ENCODE assay signal across 20 cellular contexts in genomic region chr3:187518207-187518606, GRCh38.
"Had no signal": no experiment of that assay in that cellular context is flagged by ENCODE, and none has a peak within 500 bp of the region (broad histone marks: within the 10 kb centered on the region; RNA-seq: fewer than 3 reads in every experiment).

No MANE protein-coding gene starts in this region.

- DNase-seq: effector memory CD8-positive, alpha-beta T cell; foreskin keratinocyte; kidney glomerular epithelial cell; mammary epithelial cell; midbrain; psoas muscle; retina; right lobe of liver; spleen; stimulated activated CD4-positive, alpha-beta T cell treated with anti-CD3 and anti-CD28 coated beads, Interleukin-15, amount 100 ng/mL, for 24 hours; stimulated activated CD4-positive, alpha-beta T cell treated with anti-CD3 and anti-CD28 coated beads, Interleukin-1b, Interleukin-23, amount 100 ng/mL, for 48 hours; stimulated activated CD4-positive, alpha-beta T cell treated with anti-CD3 and anti-CD28 coated beads, Interleukin-4, amount 100 ng/mL, for 24 hours; testis; upper lobe of right lung had no signal

- H3K4me1 Mint-ChIP-seq: stimulated activated memory B cell treated with anti-CD40 and anti-IgM and Interleukin-4, amounts not matched to agents 10 μg/mL and 1 μg/mL and 100 μg/mL, for 72 hours had no signal

- H3K27me3 Mint-ChIP-seq: stimulated activated memory B cell treated with anti-CD40 and anti-IgM and Interleukin-4, amounts not matched to agents 10 μg/mL and 1 μg/mL and 100 μg/mL, for 72 hours had no signal

- H2AFZ ChIP-seq: parathyroid adenoma had no signal

- H3K9me3 ChIP-seq: psoas muscle, right lobe of liver, testis, upper lobe of right lung, vagina had no signal

- H3K79me2 ChIP-seq: parathyroid adenoma had no signal

- H3K36me3 Mint-ChIP-seq: natural killer cell treated with Interleukin-12 subunit alpha and Interleukin-12 subunit beta and Interleukin-15 and Interleukin-18, amount 100 ng/mL, for 72 hours; stimulated activated memory B cell treated with anti-CD40 and anti-IgM and Interleukin-4, amounts not matched to agents 10 μg/mL and 1 μg/mL and 100 μg/mL, for 72 hours had no signal

- H3K36me3 ChIP-seq: right lobe of liver, spleen, tibial nerve, upper lobe of right lung, vagina had no signal

- H3K4me3 Mint-ChIP-seq: effector memory CD8-positive, alpha-beta T cell; natural killer cell treated with Interleukin-12 subunit alpha and Interleukin-12 subunit beta and Interleukin-15 and Interleukin-18, amount 100 ng/mL, for 72 hours; stimulated activated memory B cell treated with anti-CD40 and anti-IgM and Interleukin-4, amounts not matched to agents 10 μg/mL and 1 μg/mL and 100 μg/mL, for 72 hours; stimulated activated naive CD8-positive, alpha-beta T cell treated with anti-CD3 and anti-CD28 coated beads, Interleukin-15, Interleukin-2, amounts not matched to agents 100 ng/mL and 50 ng/mL, for 24 hours had no signal

- ATAC-seq: effector memory CD8-positive, alpha-beta T cell; foreskin keratinocyte; natural killer cell treated with Interleukin-12 subunit alpha and Interleukin-12 subunit beta and Interleukin-15 and Interleukin-18, amount 100 ng/mL, for 72 hours; psoas muscle; right lobe of liver; stimulated activated memory B cell treated with anti-CD40 and anti-IgM and Interleukin-4, amounts not matched to agents 10 μg/mL and 1 μg/mL and 100 μg/mL, for 72 hours; upper lobe of right lung had no signal

- H3K27ac Mint-ChIP-seq: effector memory CD8-positive, alpha-beta T cell; natural killer cell treated with Interleukin-12 subunit alpha and Interleukin-12 subunit beta and Interleukin-15 and Interleukin-18, amount 100 ng/mL, for 72 hours; stimulated activated memory B cell treated with anti-CD40 and anti-IgM and Interleukin-4, amounts not matched to agents 10 μg/mL and 1 μg/mL and 100 μg/mL, for 72 hours; stimulated activated naive CD8-positive, alpha-beta T cell treated with anti-CD3 and anti-CD28 coated beads, Interleukin-15, Interleukin-2, amounts not matched to agents 100 ng/mL and 50 ng/mL, for 24 hours had no signal

- H3K4me3 ChIP-seq: psoas muscle, right lobe of liver, spleen, testis, tibial nerve, upper lobe of right lung, vagina had no signal

- H3K27ac ChIP-seq: foreskin keratinocyte, parathyroid adenoma, psoas muscle, right lobe of liver, spleen, testis, tibial nerve, upper lobe of right lung, vagina had no signal

- H3K9ac ChIP-seq: parathyroid adenoma had no signal

- H3K27me3 ChIP-seq: right lobe of liver, spleen, testis, tibial nerve, upper lobe of right lung, vagina had no signal

- H3K9me3 Mint-ChIP-seq: effector memory CD8-positive, alpha-beta T cell; stimulated activated memory B cell treated with anti-CD40 and anti-IgM and Interleukin-4, amounts not matched to agents 10 μg/mL and 1 μg/mL and 100 μg/mL, for 72 hours; stimulated activated naive CD8-positive, alpha-beta T cell treated with anti-CD3 and anti-CD28 coated beads, Interleukin-15, Interleukin-2, amounts not matched to agents 100 ng/mL and 50 ng/mL, for 24 hours had no signal

- H3K4me1 ChIP-seq: foreskin keratinocyte, parathyroid adenoma, psoas muscle, right lobe of liver, tibial nerve, upper lobe of right lung, vagina had no signal
